In genomic region chr1:183810756-183811155, GRCh38 we compare ENCODE assay signal across 15 cellular contexts. TPM values are rescaled to one million over a fixed set of nuclear protein-coding genes. Genes with fewer than 3 reads are reported as not detected.
DNase-seq lines count a peak whose midpoint lies in the region; ATAC-seq and TF ChIP-seq lines count a peak whose summit lies in the region.
"Had no signal": no experiment of that assay in that cellular context is flagged by ENCODE, and none has a peak within 500 bp of the region (broad histone marks: within the 10 kb centered on the region; RNA-seq: fewer than 3 reads in every experiment).

No MANE protein-coding gene starts in this region.

- H3K27ac ChIP-seq in A673 (ENCODE audit: low read depth, low read length, poor library complexity, severe bottlenecking) (peak overlapping the region; percentile 82), mesodermal cell (ENCODE audit: low read depth, low read length, severe bottlenecking) (peak overlapping the region; percentile 50)
- H3K27ac ChIP-seq: C4-2B, HL-60 had no signal

- POLR2A ChIA-PET in A673 (lab: Charles Lee; ENCODE audit: low non-redundant PET), result no interaction called here

- H3K9me3 ChIP-seq in A673 (ENCODE audit: low read depth, low read length, poor library complexity, severe bottlenecking) (no peaks in the 10 kb centered on the region), mesodermal cell (ENCODE audit: control insufficient read depth, low read length) (no peaks in the 10 kb centered on the region)

- no peak for TF ChIP-seq CTCF in A673 (conservative IDR thresholded peaks at IDR 0.05; ENCODE audit: low read depth, low read length)
- no peak for TF ChIP-seq CTCF in mesothelial cell of epicardium (IDR thresholded peaks at IDR 0.05; ENCODE audit: unreplicated experiment)

- H3K4me3 Mint-ChIP-seq in dendritic cell treated with granulocyte-macrophage colony-stimulating factor and Interleukin-4, amounts not matched to agents 40 ng/mL and 50 ng/mL, for 4 days, result peak overlapping the region; percentile 89
- no peak overlapping the region for H3K4me3 Mint-ChIP-seq in mesothelial cell of epicardium
- H3K4me3 Mint-ChIP-seq: H9 had no signal

- peaks cover 61% of the 10 kb centered on the region for H3K4me1 Mint-ChIP-seq in dendritic cell treated with granulocyte-macrophage colony-stimulating factor and Interleukin-4, amounts not matched to agents 40 ng/mL and 50 ng/mL, for 4 days (ENCODE audit: low read depth)
- H3K4me1 Mint-ChIP-seq in mesothelial cell of epicardium, result peaks cover 74% of the 10 kb centered on the region

- ATAC-seq in HG03354 (IDR thresholded peaks at IDR 0.05; ENCODE audit: poor library complexity, severe bottlenecking, unreplicated experiment) (no peak), GM21526 (IDR thresholded peaks at IDR 0.05; ENCODE audit: low FRiP score, unreplicated experiment) (no peak)

- H3K4me1 ChIP-seq in A673 (ENCODE audit: insufficient read depth, low read length, poor library complexity, severe bottlenecking) (peaks cover 80% of the 10 kb centered on the region), mesodermal cell (ENCODE audit: control insufficient read depth, insufficient read depth, low read length, poor library complexity, severe bottlenecking) (peaks cover 77% of the 10 kb centered on the region)

- H3K36me3 ChIP-seq in A673 (ENCODE audit: insufficient read depth, low read length, poor library complexity, severe bottlenecking) (peaks cover 19% of the 10 kb centered on the region), mesodermal cell (ENCODE audit: control insufficient read depth, insufficient read depth, low read length) (peaks cover 22% of the 10 kb centered on the region)

- CTCF ChIA-PET in A673 (lab: Charles Lee), result no interaction called here

- H3K9me3 Mint-ChIP-seq in dendritic cell treated with granulocyte-macrophage colony-stimulating factor and Interleukin-4, amounts not matched to agents 40 ng/mL and 50 ng/mL, for 4 days, result no peaks in the 10 kb centered on the region
- H3K9me3 Mint-ChIP-seq in mesothelial cell of epicardium, result no peaks in the 10 kb centered on the region
- H3K9me3 Mint-ChIP-seq: H9 had no signal

- intact Hi-C loops in A673 (cut with micrococcal nuclease; ENCODE audit: unreplicated experiment), result no loop called here
- intact Hi-C loops in dendritic cell treated with granulocyte-macrophage colony-stimulating factor and Interleukin-4, amounts not matched to agents 40 ng/mL and 50 ng/mL, for 4 days (cut with micrococcal nuclease), result no loop called here

- H3K36me3 Mint-ChIP-seq in dendritic cell treated with granulocyte-macrophage colony-stimulating factor and Interleukin-4, amounts not matched to agents 40 ng/mL and 50 ng/mL, for 4 days (ENCODE audit: low read depth), result peaks cover 99% of the 10 kb centered on the region
- H3K36me3 Mint-ChIP-seq in mesothelial cell of epicardium, result peaks cover 10% of the 10 kb centered on the region

- BruUV-seq in A673 (replicated peaks; lab: Mats Ljungman, UMichigan), result no TSS peak

- H3K27me3 ChIP-seq in A673 (replicated peaks; ENCODE audit: insufficient read depth, low read depth, low read length, poor library complexity), result no peaks in the 10 kb centered on the region

- peak overlapping the region; percentile 99 for H3K27ac Mint-ChIP-seq in dendritic cell treated with granulocyte-macrophage colony-stimulating factor and Interleukin-4, amounts not matched to agents 40 ng/mL and 50 ng/mL, for 4 days
- H3K27ac Mint-ChIP-seq in mesothelial cell of epicardium, result no peak overlapping the region
- H3K27ac Mint-ChIP-seq: H9 had no signal

- DNase-seq in A673 (ENCODE audit: low spot score) (no peak), HCEC 1CT (peak; percentile 11), NCI-H1930 (lab: John Stamatoyannopoulos, UW) (no peak), mesothelial cell of epicardium (ENCODE audit: low spot score in 2 of 2, unreplicated experiment in 2 of 2) (no peak)
- DNase-seq: DMS 273 treated with DMSO at 0.1 percent for 48 hours, H9, NCI-H2029, NCI-H2171, NCI-H446 treated with DMSO at 0.1 percent for 48 hours had no signal

- H3K27me3 Mint-ChIP-seq in dendritic cell treated with granulocyte-macrophage colony-stimulating factor and Interleukin-4, amounts not matched to agents 40 ng/mL and 50 ng/mL, for 4 days, result no peaks in the 10 kb centered on the region
- no peaks in the 10 kb centered on the region for H3K27me3 Mint-ChIP-seq in mesothelial cell of epicardium (ENCODE audit: low read depth)

- WGBS in mesodermal cell (ENCODE audit: insufficient coverage in 2 of 2), 2 experiments, result 76 to 82% methylated on average over 2 of the region's 2 CpGs

- H3K4me3 ChIP-seq in A673 (ENCODE audit: low read depth, low read length, poor library complexity, severe bottlenecking) (peak overlapping the region; percentile 2), mesodermal cell (ENCODE audit: extremely low read depth, insufficient read depth, low read length, poor library complexity, severe bottlenecking) (no peak overlapping the region)

RNA-seq across cellular contexts. Expression of gene RGL1, which starts 5.8 kb away (rescaled TPM):
- total RNA-seq in A673 (2021) (67.2 and 74.0 TPM in 2 replicates), mesothelial cell of epicardium (30.5 to 34.0 TPM (median 31.3 TPM) in 3 replicates)
- 26.3 TPM for polyA plus RNA-seq in mesodermal cell (2013, experiment 1 of 2)
- 26.9 TPM for polyA plus RNA-seq in mesodermal cell (2013, experiment 2 of 2)
